ENCODE assay signal across 30 cellular contexts in genomic region chr16:80716564-80717139, GRCh38.
"Had no signal": no experiment of that assay in that cellular context is flagged by ENCODE, and none has a peak within 500 bp of the region (broad histone marks: within the 10 kb centered on the region; RNA-seq: fewer than 3 reads in every experiment).

No MANE protein-coding gene starts in this region.

- H3K9me3 ChIP-seq: adrenal gland, body of pancreas, esophagus squamous epithelium had no signal

- DNase-seq: activated CD4-positive, alpha-beta memory T cell treated with anti-CD3 and anti-CD28 coated beads for 36 hours; activated CD4-positive, alpha-beta T cell treated with anti-CD3 and anti-CD28 coated beads for 36 hours; activated CD4-positive, alpha-beta T cell treated with anti-CD3 and anti-CD28 coated beads, Interleukin-2, amount 10 ng/mL, durations not matched to agents 24 days and 14 days; activated CD4-positive, CD25-positive, alpha-beta regulatory T cell; activated CD4-positive, CD25-positive, alpha-beta regulatory T cell treated with anti-CD3 and anti-CD28 coated beads, Interleukin-2, amount 50 U/mL, for 72 hours; activated CD8-positive, alpha-beta memory T cell treated with anti-CD3 and anti-CD28 coated beads, Interleukin-2, amount 10 ng/mL, durations not matched to agents 7 days and 5 days; activated CD8-positive, alpha-beta memory T cell treated with anti-CD3 and anti-CD28 coated beads, Interleukin-2, amount 50 U/mL, for 4 hours; activated CD8-positive, alpha-beta T cell treated with anti-CD3 and anti-CD28 coated beads, Interleukin-2, amount 10 ng/mL, durations not matched to agents 7 days and 5 days; activated effector memory CD4-positive, alpha-beta T cell treated with anti-CD3 and anti-CD28 coated beads, Interleukin-2, amount 50 U/mL, for 16 hours; activated naive CD4-positive, alpha-beta T cell treated with anti-CD3 and anti-CD28 coated beads for 36 hours; activated naive CD8-positive, alpha-beta T cell treated with anti-CD3 and anti-CD28 coated beads for 36 hours; activated naive CD8-positive, alpha-beta T cell treated with anti-CD3 and anti-CD28 coated beads, Interleukin-2, amount 50 U/mL, for 24 hours; activated T-cell treated with anti-CD3 and anti-CD28 coated beads, Interleukin-2, amount 50 U/mL, for 1 hour; activated T-cell treated with anti-CD3 and anti-CD28 coated beads, Interleukin-2, amount 50 U/mL, for 48 hours; adrenal gland; amygdala; aorta; caudate nucleus; cortex of kidney; dermis blood vessel endothelial cell; effector CD4-positive, alpha-beta T cell; effector memory CD8-positive, alpha-beta T cell; erythroblast; esophagus squamous epithelium; foreskin melanocyte; heart right ventricle; T1000 had no signal

- H3K36me3 ChIP-seq: adrenal gland, esophagus squamous epithelium, gastroesophageal sphincter, heart right ventricle had no signal

- H3K4me1 ChIP-seq: adrenal gland, gastroesophageal sphincter had no signal

- H3K27ac ChIP-seq: adrenal gland, esophagus squamous epithelium, gastroesophageal sphincter, heart right ventricle, hepatocyte had no signal

- H3K4me3 ChIP-seq: adrenal gland, body of pancreas, esophagus squamous epithelium, gastroesophageal sphincter, heart right ventricle, hepatocyte had no signal
